In genomic region chr18:55090566-55091187, GRCh38 we compare ENCODE assay signal across 1 cellular context.
TF ChIP-seq lines count a peak whose summit lies in the region.

No MANE protein-coding gene starts in this region.

TF ChIP-seq in IMR-90, 13 proteins besides CTCF, POLR2A, EP300 and RAD21:
- TF ChIP-seq FOS (IDR thresholded peaks at IDR 0.05; ENCODE audit: low read depth, low read length) (no peak), CEBPB (IDR thresholded peaks at IDR 0.05; ENCODE audit: low read depth, low read length) (peak; percentile 51; the same call in 1 of the 2 replicates), RFX5 (IDR thresholded peaks at IDR 0.05; ENCODE audit: low read depth, low read length) (no peak), MAZ (IDR thresholded peaks at IDR 0.05; ENCODE audit: borderline replicate concordance, low read depth, low read length) (no peak), MAFK (IDR thresholded peaks at IDR 0.05; ENCODE audit: low read depth, low read length) (no peak), RCOR1 (IDR thresholded peaks at IDR 0.05; ENCODE audit: insufficient replicate concordance, low read length) (no peak)
TF ChIP-seq in IMR-90: peak in this region for 1.
